ENCODE assay signal across 12 cellular contexts in the genomic region with DNA sequence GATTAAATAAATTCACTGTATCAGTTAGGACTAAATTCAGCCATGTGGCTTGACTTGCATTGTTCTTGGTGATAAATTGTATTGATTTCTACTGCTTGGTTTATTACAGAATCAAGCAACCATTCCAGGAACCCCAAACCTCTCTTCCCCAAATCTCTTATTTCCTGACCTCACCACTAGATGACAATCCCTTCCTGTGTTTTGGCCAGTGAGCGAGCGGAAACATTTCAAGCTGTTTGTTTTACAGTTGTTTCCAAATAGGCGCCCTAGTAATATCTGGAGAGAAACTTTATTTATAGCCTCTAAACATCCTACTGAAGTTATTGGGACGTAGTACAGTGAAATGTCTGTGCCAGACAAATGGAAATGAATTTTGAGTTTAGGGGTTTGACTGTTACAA.
DNase-seq lines count a peak whose midpoint lies in the region; ATAC-seq, FAIRE-seq and TF ChIP-seq lines count a peak whose summit lies in the region.
"Had no signal": no experiment of that assay in that cellular context is flagged by ENCODE, and none has a peak within 500 bp of the region (broad histone marks: within the 10 kb centered on the region; RNA-seq: fewer than 3 reads in every experiment).

No MANE protein-coding gene starts in this region.

- POLR2A ChIA-PET in GM10248 (lab: Yijun Ruan, JAX): no interaction called here

- TF ChIP-seq CTCF in AG10803 (conservative IDR thresholded peaks at IDR 0.05; ENCODE audit: low read length) (peak; percentile 74), GM10248 (IDR thresholded peaks at IDR 0.05; ENCODE audit: control extremely low read depth, extremely low read depth, low read depth, missing control alignments) (peak; percentile 32), hepatocyte (IDR thresholded peaks at IDR 0.05; ENCODE audit: poor library complexity) (peak; percentile 41), psoas muscle (IDR thresholded peaks at IDR 0.05) (no peak)

- no peak overlapping the region for H2AFZ ChIP-seq in hepatocyte

- no peaks in the 10 kb centered on the region for H3K9me3 ChIP-seq in hepatocyte (ENCODE audit: low read depth)
- no peaks in the 10 kb centered on the region for H3K9me3 ChIP-seq in psoas muscle
- H3K9me3 ChIP-seq: mucosa of descending colon had no signal

- H3K36me3 ChIP-seq in hepatocyte (replicated peaks; ENCODE audit: insufficient read depth, low read depth): no peaks in the 10 kb centered on the region
- no peaks in the 10 kb centered on the region for H3K36me3 ChIP-seq in psoas muscle (ENCODE audit: insufficient read depth in 1 of 2, low read depth in 1 of 2)

- no peaks in the 10 kb centered on the region for H3K27me3 ChIP-seq in hepatocyte
- H3K27me3 ChIP-seq in psoas muscle (ENCODE audit: insufficient read depth in 3 of 3, low read length in 2 of 3): peaks cover 1 to 7% (median 3%) of the 10 kb centered on the region in 3 donors

- H3K79me2 ChIP-seq in hepatocyte: no peaks in the 10 kb centered on the region

- intact Hi-C loops in psoas muscle (cut with DNase I): no loop called here

- H4K20me1 ChIP-seq in hepatocyte (ENCODE audit: insufficient read depth, poor library complexity, severe bottlenecking): no peaks in the 10 kb centered on the region

- DNase-seq in AG10803 (ENCODE audit: low read depth) (peak; percentile 56), GM10248 (ENCODE audit: extremely low spot score) (no peak), SK-MEL-5 (ENCODE audit: low read depth, low spot score) (peak; percentile 24), hepatocyte (ENCODE audit: low spot score) (no peak), psoas muscle (no peak), H54 (ENCODE audit: insufficient read length, low spot score) (no peak), G401 (ENCODE audit: low spot score) (no peak)
- DNase-seq: activated naive CD4-positive, alpha-beta T cell; hippocampal formation; mucosa of descending colon; NCI-H226 had no signal

- whole genome bisulfite sequencing in hepatocyte (ENCODE audit: low lambda C conversion rate, missing lambda C conversion rate): 73% methylated on average over 4 of the region's 4 CpGs
- 39 to 40% (median 39%) methylated on average over 4 of the region's 4 CpGs for WGBS in psoas muscle, 3 donors

- H3K9me2 ChIP-seq in hepatocyte (replicated peaks; ENCODE audit: insufficient read depth): no peaks in the 10 kb centered on the region

- H3K27ac ChIP-seq in hepatocyte (no peak overlapping the region), psoas muscle (no peak overlapping the region)

- H3K4me1 ChIP-seq in hepatocyte (ENCODE audit: insufficient read depth): peaks cover 21% of the 10 kb centered on the region
- no peaks in the 10 kb centered on the region for H3K4me1 ChIP-seq in psoas muscle

- ATAC-seq in psoas muscle: no peak
- ATAC-seq in GM18517 (IDR thresholded peaks at IDR 0.05; ENCODE audit: unreplicated experiment): no peak
- ATAC-seq: mucosa of descending colon had no signal

- FAIRE-seq in H54 (lab: Jason Lieb, UNC): no peak

- no peak for TF ChIP-seq POLR2A in H54 (IDR thresholded peaks at IDR 0.05; ENCODE audit: low read depth, low read length)

- no peak overlapping the region for H3K4me3 ChIP-seq in AG10803 (ENCODE audit: low read length)
- no peak overlapping the region for H3K4me3 ChIP-seq in hepatocyte
- no peak overlapping the region for H3K4me3 ChIP-seq in psoas muscle
- H3K4me3 ChIP-seq: mucosa of descending colon had no signal

- in situ Hi-C loops in SK-MEL-5 (cut with HindIII; ENCODE audit: low pct_unique_long_range_greater_than_20kb, low sequenced_read_pairs) (no loop called here), G401 (cut with HindIII; ENCODE audit: low sequenced_read_pairs) (no loop called here)

- CTCF ChIA-PET in GM10248 (lab: Yijun Ruan, JAX): interaction anchor here (1.6 to 5.5 kb wide), 2 partner anchors 185 to 203 kb away, joined by 3 to 39 read pairs; no protein-coding TSS in a partner anchor

- H3K4me2 ChIP-seq in hepatocyte: no peak overlapping the region

Comparison
In these comparisons a context has a peak if more than half of its experiments do, and no peak if none do; other contexts are left out.
1. DNase-seq: peak in AG10803 (single experiment) and SK-MEL-5 (single experiment); none in GM10248 (single experiment), hepatocyte (single experiment), psoas muscle (0 of 2), H54 (single experiment) and G401 (single experiment).